Comparison of ENCODE assay signal across 8 cellular contexts in genomic region chr12:70241845-70242244, GRCh38. TPM values are rescaled to one million over a fixed set of nuclear protein-coding genes. Genes with fewer than 3 reads are reported as not detected.
A peak's percentile ranks its signal among the peaks of the same experiment; 100 is the strongest.
DNase-seq lines count a peak whose midpoint lies in the region; ATAC-seq and TF ChIP-seq lines count a peak whose summit lies in the region.

No MANE protein-coding gene starts in this region.

- no peak overlapping the region for H3K27ac ChIP-seq in CD4-positive, alpha-beta T cell (ENCODE audit: low read depth, low read length)
- peak overlapping the region; percentile 99 for H3K27ac ChIP-seq in naive thymus-derived CD4-positive, alpha-beta T cell (ENCODE audit: low read depth, low read length)

- no peak for DNase-seq in CD4-positive, alpha-beta T cell
- DNase-seq in MG63, result no peak
- DNase-seq in choroid plexus epithelial cell (ENCODE audit: low read depth), result no peak
- no peak for DNase-seq in naive thymus-derived CD4-positive, alpha-beta T cell
- no peak for DNase-seq in AG20443 (ENCODE audit: low spot score)
- DNase-seq in kidney tubule cell (ENCODE audit: low spot score), result no peak
- DNase-seq in SKM-1 (lab: John Stamatoyannopoulos, UW; ENCODE audit: unreplicated experiment), result no peak

- peaks cover 22% of the 10 kb centered on the region for H3K36me3 ChIP-seq in MG63
- peaks cover 0 to 28% (median 0%) of the 10 kb centered on the region in 3 experiments for H3K36me3 ChIP-seq in naive thymus-derived CD4-positive, alpha-beta T cell (ENCODE audit: control insufficient read depth in 2 of 3, insufficient read depth in 3 of 3, low read length in 3 of 3)

- intact Hi-C loops in CD4-positive, alpha-beta T cell (cut with DNase I, micrococcal nuclease), result loop anchor here in 1 of 2 experiments (2.0 to 10.0 kb wide), 4 partner anchors 123 to 1593 kb away; partner anchors contain the start of genes RAB3IP and TBC1D15
- intact Hi-C loops in naive thymus-derived CD4-positive, alpha-beta T cell (cut with micrococcal nuclease), result loop anchor here (2.0 to 10.0 kb wide), 12 partner anchors 40 to 1593 kb away; partner anchors contain the start of genes CCT2 (in 2 of the 2), RAB21 (in 2 of the 2), RAB3IP (in 1 of the 2) and SLC35E3 (in 1 of the 2)

- peaks cover 81% of the 10 kb centered on the region for H3K36me3 Mint-ChIP-seq in CD4-positive, alpha-beta T cell (ENCODE audit: low read depth)
- H3K36me3 Mint-ChIP-seq in naive thymus-derived CD4-positive, alpha-beta T cell, result peaks cover 5 to 42% (median 37%) of the 10 kb centered on the region in 5 donors

- peaks cover 28 to 33% of the 10 kb centered on the region in 2 donors for H3K4me1 ChIP-seq in naive thymus-derived CD4-positive, alpha-beta T cell (ENCODE audit: control insufficient read depth in 2 of 2, insufficient read depth in 2 of 2, low read length in 2 of 2)

- CTCF ChIA-PET in CD4-positive, alpha-beta T cell (lab: Charles Lee), result interaction anchor here (0.5 to 0.6 kb wide), 2 partner anchors 16 to 64 kb away, joined by 3 read pairs; no protein-coding TSS in a partner anchor
- CTCF ChIA-PET in naive thymus-derived CD4-positive, alpha-beta T cell (lab: Charles Lee), result no interaction called here

- no peaks in the 10 kb centered on the region for H3K9me3 ChIP-seq in CD4-positive, alpha-beta T cell (ENCODE audit: control insufficient read depth, low read length)
- no peaks in the 10 kb centered on the region for H3K9me3 ChIP-seq in MG63
- no peaks in the 10 kb centered on the region for H3K9me3 ChIP-seq in naive thymus-derived CD4-positive, alpha-beta T cell (ENCODE audit: control insufficient read depth in 2 of 3, low read length in 3 of 3)

- no peaks in the 10 kb centered on the region for H3K9me3 Mint-ChIP-seq in CD4-positive, alpha-beta T cell
- H3K9me3 Mint-ChIP-seq in naive thymus-derived CD4-positive, alpha-beta T cell, result peaks cover 0 to 2% (median 0%) of the 10 kb centered on the region in 11 donors

- H3K4me1 Mint-ChIP-seq in CD4-positive, alpha-beta T cell (ENCODE audit: low read depth), result peaks cover 67% of the 10 kb centered on the region
- peaks cover 37 to 67% (median 60%) of the 10 kb centered on the region in 7 donors for H3K4me1 Mint-ChIP-seq in naive thymus-derived CD4-positive, alpha-beta T cell

- H3K27ac Mint-ChIP-seq in CD4-positive, alpha-beta T cell, result peak overlapping the region; percentile 97
- peak overlapping the region; percentile 23 to 100 (median 98) for H3K27ac Mint-ChIP-seq in naive thymus-derived CD4-positive, alpha-beta T cell

- ATAC-seq in CD4-positive, alpha-beta T cell (ENCODE audit: poor library complexity), result no peak
- no peak for ATAC-seq in naive thymus-derived CD4-positive, alpha-beta T cell
- no peak for ATAC-seq in HG03196 (IDR thresholded peaks at IDR 0.05; ENCODE audit: unreplicated experiment)

- POLR2A ChIA-PET in CD4-positive, alpha-beta T cell (lab: Charles Lee), result interaction anchor here (4.0 kb wide), 1 partner anchor 124 kb away, joined by 32 read pairs; the partner anchor contains the start of gene KCNMB4
- POLR2A ChIA-PET in naive thymus-derived CD4-positive, alpha-beta T cell (lab: Charles Lee), result interaction anchor here (0.6 to 1.5 kb wide), 3 partner anchors 31 to 125 kb away, joined by 3 to 4 read pairs (median 4); no protein-coding TSS in a partner anchor

- no peaks in the 10 kb centered on the region for H3K27me3 ChIP-seq in CD4-positive, alpha-beta T cell (ENCODE audit: control insufficient read depth, insufficient read depth, low read length)
- H3K27me3 ChIP-seq in MG63, result no peaks in the 10 kb centered on the region
- no peaks in the 10 kb centered on the region for H3K27me3 ChIP-seq in naive thymus-derived CD4-positive, alpha-beta T cell (ENCODE audit: control insufficient read depth in 2 of 2, insufficient read depth in 2 of 2, low read length in 2 of 2)

- H3K4me3 Mint-ChIP-seq in CD4-positive, alpha-beta T cell, result peak overlapping the region; percentile 99
- H3K4me3 Mint-ChIP-seq in naive thymus-derived CD4-positive, alpha-beta T cell, result peak overlapping the region; percentile 27 to 100 (median 98)

- H3K4me3 ChIP-seq in MG63, result peak overlapping the region; percentile 98
- H3K4me3 ChIP-seq in choroid plexus epithelial cell (ENCODE audit: low read depth, low read length), result peak overlapping the region; percentile 89
- peak overlapping the region; percentile 80 for H3K4me3 ChIP-seq in naive thymus-derived CD4-positive, alpha-beta T cell (ENCODE audit: low read length)

- no peak for TF ChIP-seq CTCF in CD4-positive, alpha-beta T cell (IDR thresholded peaks at IDR 0.05)
- TF ChIP-seq CTCF in choroid plexus epithelial cell (conservative IDR thresholded peaks at IDR 0.05; ENCODE audit: low read depth, low read length), result no peak

- no peaks in the 10 kb centered on the region for H3K27me3 Mint-ChIP-seq in CD4-positive, alpha-beta T cell
- peaks cover 0 to 3% (median 0%) of the 10 kb centered on the region in 5 donors for H3K27me3 Mint-ChIP-seq in naive thymus-derived CD4-positive, alpha-beta T cell

RNA-seq across cellular contexts. Expression of gene CNOT2, which starts 1.4 kb away (rescaled TPM):
- 100 to 1,000 TPM; 107 to 121 TPM for total RNA-seq in CD4-positive, alpha-beta T cell
- 93.4 and 124 TPM in 2 replicates for total RNA-seq in MG63 (2014; rRNA removed; shearing (Covaris generic); ENCODE audit: low replicate concordance)
- total RNA-seq in naive thymus-derived CD4-positive, alpha-beta T cell, result 100 to 1,000 TPM in 4 of 5 experiments, 10 to 100 TPM in 1; 76.2 to 144 (median 116) TPM
- 100 to 1,000 TPM; 114 to 122 TPM for polyA plus RNA-seq in naive thymus-derived CD4-positive, alpha-beta T cell
